ENCODE assay signal across 1 cellular context in the genomic region with DNA sequence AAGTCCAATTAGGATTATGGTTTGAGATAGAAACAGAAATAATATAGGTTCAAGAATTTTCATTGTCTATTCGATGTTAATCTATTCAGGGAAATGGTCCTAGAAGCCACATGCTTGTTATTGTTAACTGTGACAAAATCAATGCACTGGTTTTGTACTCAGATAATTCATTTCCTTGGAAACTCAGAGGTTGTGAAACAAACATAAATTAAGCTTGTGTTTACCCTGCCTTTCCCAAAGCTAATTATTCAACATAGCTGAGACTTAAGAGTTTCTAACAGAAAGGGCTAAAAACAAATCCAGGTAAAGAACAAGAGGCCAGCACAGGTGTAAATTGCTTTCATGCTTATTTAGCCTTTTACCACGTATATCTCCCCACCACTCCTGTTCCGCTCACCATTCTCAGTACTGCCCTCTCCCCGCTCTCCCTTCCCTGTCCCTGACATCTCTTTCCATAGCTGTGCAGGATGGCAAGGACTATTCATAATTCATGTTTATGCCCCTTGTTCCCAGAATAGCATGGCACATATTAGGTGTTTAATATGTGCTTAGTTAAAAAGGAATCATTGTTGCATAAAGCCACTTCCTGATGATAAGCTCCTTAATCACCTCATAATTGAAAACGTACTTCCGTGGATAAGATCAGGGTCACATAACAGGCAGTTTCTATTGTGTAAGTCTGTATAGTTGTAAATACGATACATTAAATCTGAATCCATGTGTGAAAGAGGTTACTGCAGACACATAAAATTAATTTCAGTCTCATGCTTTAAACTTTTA.
TF ChIP-seq lines count a peak whose summit lies in the region.

No MANE protein-coding gene starts in this region.

TF ChIP-seq in H1, 55 proteins besides CTCF, POLR2A, EP300 and RAD21:
- TF ChIP-seq ASH2L (IDR thresholded peaks at IDR 0.05; ENCODE audit: low read length) = no peak
- TF ChIP-seq, protein P1, sequence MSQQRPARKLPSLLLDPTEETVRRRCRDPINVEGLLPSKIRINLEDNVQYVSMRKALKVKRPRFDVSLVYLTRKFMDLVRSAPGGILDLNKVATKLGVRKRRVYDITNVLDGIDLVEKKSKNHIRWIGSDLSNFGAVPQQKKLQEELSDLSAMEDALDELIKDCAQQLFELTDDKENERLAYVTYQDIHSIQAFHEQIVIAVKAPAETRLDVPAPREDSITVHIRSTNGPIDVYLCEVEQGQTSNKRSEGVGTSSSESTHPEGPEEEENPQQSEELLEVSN (IDR thresholded peaks at IDR 0.05) = no peak
TF ChIP-seq in H1: peak in this region for 0.
